Comparison of ENCODE assay signal across 1 cellular context in genomic region chr5:145944328-145944727, GRCh38.
A peak's percentile ranks its signal among the peaks of the same experiment; 100 is the strongest.
TF ChIP-seq lines count a peak whose summit lies in the region.

No MANE protein-coding gene starts in this region.

TF ChIP-seq in HepG2, 621 proteins besides CTCF, POLR2A, EP300 and RAD21 (continued from another document):
- TF ChIP-seq, protein P1, sequence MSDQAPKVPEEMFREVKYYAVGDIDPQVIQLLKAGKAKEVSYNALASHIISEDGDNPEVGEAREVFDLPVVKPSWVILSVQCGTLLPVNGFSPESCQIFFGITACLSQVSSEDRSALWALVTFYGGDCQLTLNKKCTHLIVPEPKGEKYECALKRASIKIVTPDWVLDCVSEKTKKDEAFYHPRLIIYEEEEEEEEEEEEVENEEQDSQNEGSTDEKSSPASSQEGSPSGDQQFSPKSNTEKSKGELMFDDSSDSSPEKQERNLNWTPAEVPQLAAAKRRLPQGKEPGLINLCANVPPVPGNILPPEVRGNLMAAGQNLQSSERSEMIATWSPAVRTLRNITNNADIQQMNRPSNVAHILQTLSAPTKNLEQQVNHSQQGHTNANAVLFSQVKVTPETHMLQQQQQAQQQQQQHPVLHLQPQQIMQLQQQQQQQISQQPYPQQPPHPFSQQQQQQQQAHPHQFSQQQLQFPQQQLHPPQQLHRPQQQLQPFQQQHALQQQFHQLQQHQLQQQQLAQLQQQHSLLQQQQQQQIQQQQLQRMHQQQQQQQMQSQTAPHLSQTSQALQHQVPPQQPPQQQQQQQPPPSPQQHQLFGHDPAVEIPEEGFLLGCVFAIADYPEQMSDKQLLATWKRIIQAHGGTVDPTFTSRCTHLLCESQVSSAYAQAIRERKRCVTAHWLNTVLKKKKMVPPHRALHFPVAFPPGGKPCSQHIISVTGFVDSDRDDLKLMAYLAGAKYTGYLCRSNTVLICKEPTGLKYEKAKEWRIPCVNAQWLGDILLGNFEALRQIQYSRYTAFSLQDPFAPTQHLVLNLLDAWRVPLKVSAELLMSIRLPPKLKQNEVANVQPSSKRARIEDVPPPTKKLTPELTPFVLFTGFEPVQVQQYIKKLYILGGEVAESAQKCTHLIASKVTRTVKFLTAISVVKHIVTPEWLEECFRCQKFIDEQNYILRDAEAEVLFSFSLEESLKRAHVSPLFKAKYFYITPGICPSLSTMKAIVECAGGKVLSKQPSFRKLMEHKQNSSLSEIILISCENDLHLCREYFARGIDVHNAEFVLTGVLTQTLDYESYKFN (CRISPR knock-in tag; conservative IDR thresholded peaks at IDR 0.05), result peak; percentile 50; the same call in 1 of the 2 replicates
- peak; percentile 30 for TF ChIP-seq TEAD3 (CRISPR knock-in tag; optimal IDR thresholded peaks at IDR 0.05; ENCODE audit: borderline replicate concordance)
- TF ChIP-seq PRDM10 (CRISPR knock-in tag; IDR thresholded peaks at IDR 0.05; ENCODE audit: low read depth), result peak; percentile 57; the same call in 1 of the 2 replicates
- TF ChIP-seq RARA (CRISPR knock-in tag; IDR thresholded peaks at IDR 0.05), result peak; percentile 29; the same call in 1 of the 2 replicates
- TF ChIP-seq ELF3 (CRISPR knock-in tag; IDR thresholded peaks at IDR 0.05), result 0 out of 2 replicates have a peak, but pooled peaks have one; percentile 31
- TF ChIP-seq ZNF335 (CRISPR knock-in tag; IDR thresholded peaks at IDR 0.05), result no peak
